25 cellular contexts compared by ENCODE assay signal in genomic region chr5:124816381-124816780, GRCh38.
"Had no signal": no experiment of that assay in that cellular context is flagged by ENCODE, and none has a peak within 500 bp of the region (broad histone marks: within the 10 kb centered on the region; RNA-seq: fewer than 3 reads in every experiment).

No MANE protein-coding gene starts in this region.

- ATAC-seq: esophagus mucosa; foreskin keratinocyte; left ventricle myocardium superior; lower lobe of right lung; naive thymus-derived CD8-positive, alpha-beta T cell; psoas muscle; right cardiac atrium; stimulated activated naive B cell treated with anti-CD40 and anti-IgM and Interleukin-4, amounts not matched to agents 10 μg/mL and 1 μg/mL and 100 μg/mL, for 72 hours had no signal

- H3K27ac Mint-ChIP-seq: dendritic cell treated with granulocyte-macrophage colony-stimulating factor and Interleukin-4, amounts not matched to agents 40 ng/mL and 50 ng/mL, for 4 days; endodermal cell; memory B cell; naive thymus-derived CD8-positive, alpha-beta T cell; stimulated activated naive B cell treated with anti-CD40 and anti-IgM and Interleukin-4, amounts not matched to agents 10 μg/mL and 1 μg/mL and 100 μg/mL, for 72 hours; stimulated activated naive CD8-positive, alpha-beta T cell treated with anti-CD3 and anti-CD28 coated beads, Interleukin-15, Interleukin-2, amounts not matched to agents 100 ng/mL and 50 ng/mL, for 24 hours had no signal

- H3K36me3 ChIP-seq: colonic mucosa, lower lobe of right lung, ovary, sigmoid colon, thoracic aorta, tibial nerve, upper lobe of left lung had no signal

- H3K4me3 Mint-ChIP-seq: dendritic cell treated with granulocyte-macrophage colony-stimulating factor and Interleukin-4, amounts not matched to agents 40 ng/mL and 50 ng/mL, for 4 days; endodermal cell; memory B cell; naive thymus-derived CD8-positive, alpha-beta T cell; stimulated activated naive B cell treated with anti-CD40 and anti-IgM and Interleukin-4, amounts not matched to agents 10 μg/mL and 1 μg/mL and 100 μg/mL, for 72 hours; stimulated activated naive CD8-positive, alpha-beta T cell treated with anti-CD3 and anti-CD28 coated beads, Interleukin-15, Interleukin-2, amounts not matched to agents 100 ng/mL and 50 ng/mL, for 24 hours had no signal

- H3K27ac ChIP-seq: colonic mucosa, epithelial cell of prostate, foreskin keratinocyte, lower lobe of right lung, ovary, psoas muscle, sigmoid colon, thoracic aorta, tibial nerve, upper lobe of left lung had no signal

- H3K9me3 ChIP-seq: colonic mucosa, lower lobe of right lung, ovary, psoas muscle, sigmoid colon, thoracic aorta, tibial nerve, upper lobe of left lung had no signal

- H3K9me3 Mint-ChIP-seq: dendritic cell treated with granulocyte-macrophage colony-stimulating factor and Interleukin-4, amounts not matched to agents 40 ng/mL and 50 ng/mL, for 4 days; endodermal cell; memory B cell; naive thymus-derived CD8-positive, alpha-beta T cell; stimulated activated naive B cell treated with anti-CD40 and anti-IgM and Interleukin-4, amounts not matched to agents 10 μg/mL and 1 μg/mL and 100 μg/mL, for 72 hours; stimulated activated naive CD8-positive, alpha-beta T cell treated with anti-CD3 and anti-CD28 coated beads, Interleukin-15, Interleukin-2, amounts not matched to agents 100 ng/mL and 50 ng/mL, for 24 hours had no signal

- DNase-seq: colonic mucosa; effector CD8-positive, alpha-beta T cell; endodermal cell; foreskin keratinocyte; left ventricle myocardium superior; lower lobe of right lung; midbrain; naive thymus-derived CD8-positive, alpha-beta T cell; occipital lobe; ovary; posterior cingulate gyrus; psoas muscle; right cardiac atrium; sigmoid colon; stimulated activated CD4-positive, alpha-beta T cell treated with anti-CD3 and anti-CD28 coated beads, Interleukin-2, amount 100 ng/mL, for 24 hours; stimulated activated CD4-positive, alpha-beta T cell treated with anti-CD3 and anti-CD28 coated beads, Interleukin-4, amount 100 ng/mL, for 4 hours; stimulated activated naive B cell treated with anti-CD40 and anti-IgM and Interleukin-4, amounts not matched to agents 10 μg/mL and 1 μg/mL and 100 μg/mL, for 72 hours; upper lobe of left lung had no signal

- H3K27me3 Mint-ChIP-seq: memory B cell had no signal

- H3K4me1 ChIP-seq: colonic mucosa, lower lobe of right lung, psoas muscle, tibial nerve, upper lobe of left lung had no signal

- H3K27me3 ChIP-seq: colonic mucosa, foreskin keratinocyte, ovary, sigmoid colon, tibial nerve, upper lobe of left lung had no signal

- H3K36me3 Mint-ChIP-seq: memory B cell; naive thymus-derived CD8-positive, alpha-beta T cell had no signal

- H3K4me1 Mint-ChIP-seq: memory B cell had no signal

- H3K4me3 ChIP-seq: colonic mucosa, lower lobe of right lung, ovary, psoas muscle, sigmoid colon, thoracic aorta, tibial nerve, upper lobe of left lung had no signal
